23 cellular contexts compared by ENCODE assay signal in the genomic region with DNA sequence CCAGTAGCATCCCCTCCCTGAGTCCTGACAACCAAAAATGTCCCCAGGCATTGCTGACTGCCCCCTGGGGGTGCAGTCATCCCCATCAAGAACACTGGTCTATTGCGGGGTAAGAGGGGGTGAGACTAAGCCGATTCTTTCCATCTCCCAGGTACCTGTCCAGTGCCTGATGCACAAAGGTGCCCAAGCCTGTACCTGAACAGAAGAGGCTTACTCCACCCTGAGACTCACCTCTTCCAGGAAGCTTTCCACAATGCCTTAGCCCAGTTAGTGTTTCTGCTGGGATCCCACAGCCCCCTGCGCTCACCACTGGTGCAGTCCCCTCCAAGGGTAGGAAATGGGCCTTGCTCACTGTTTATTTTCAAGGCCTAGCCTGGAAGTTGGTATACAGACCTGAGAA. TPM values are rescaled to one million over a fixed set of nuclear protein-coding genes. Genes with fewer than 3 reads are reported as not detected.
DNase-seq lines count a peak whose midpoint lies in the region; ATAC-seq and TF ChIP-seq lines count a peak whose summit lies in the region.
"Had no signal": no experiment of that assay in that cellular context is flagged by ENCODE, and none has a peak within 500 bp of the region (broad histone marks: within the 10 kb centered on the region; RNA-seq: fewer than 3 reads in every experiment).

No MANE protein-coding gene starts in this region.

- no peaks in the 10 kb centered on the region for H3K9me2 ChIP-seq in DOHH2 (replicated peaks; ENCODE audit: control insufficient read depth, low read length)

- no peak for TF ChIP-seq CTCF in DOHH2 (IDR thresholded peaks at IDR 0.05; ENCODE audit: low read depth, low read length, poor library complexity, severe bottlenecking)
- no peak for TF ChIP-seq CTCF in neural progenitor cell (IDR thresholded peaks at IDR 0.05)

- H3K27ac ChIP-seq in DOHH2 (ENCODE audit: low read depth, low read length) (no peak overlapping the region), neural progenitor cell (no peak overlapping the region)
- H3K27ac ChIP-seq: SK-N-MC had no signal

- peaks cover 28% of the 10 kb centered on the region for H3K36me3 ChIP-seq in DOHH2 (ENCODE audit: control insufficient read depth, low read length)
- H3K36me3 ChIP-seq in neural progenitor cell, result no peaks in the 10 kb centered on the region

- H3K27me3 ChIP-seq in DOHH2 (ENCODE audit: control insufficient read depth, low read length) (no peaks in the 10 kb centered on the region), neural progenitor cell (no peaks in the 10 kb centered on the region)

- no peak overlapping the region for H3K9ac ChIP-seq in neural progenitor cell

- H3K4me3 Mint-ChIP-seq in central memory CD8-positive, alpha-beta T cell, result peak overlapping the region; percentile 49
- no peak overlapping the region for H3K4me3 Mint-ChIP-seq in neural progenitor cell

- H3K9me3 ChIP-seq in DOHH2 (ENCODE audit: control insufficient read depth, insufficient read depth, low read length) (no peaks in the 10 kb centered on the region), neural progenitor cell (ENCODE audit: low read depth) (no peaks in the 10 kb centered on the region)

- ATAC-seq in central memory CD8-positive, alpha-beta T cell (replicated peaks; ENCODE audit: extremely low read depth, poor library complexity, severe bottlenecking), result no peak
- ATAC-seq: PC-3, sciatic nerve had no signal

- no peaks in the 10 kb centered on the region for H3K9me3 Mint-ChIP-seq in central memory CD8-positive, alpha-beta T cell
- H3K9me3 Mint-ChIP-seq in neural progenitor cell, result no peaks in the 10 kb centered on the region

- no peak for TF ChIP-seq POLR2A in erythroblast (IDR thresholded peaks at IDR 0.05; ENCODE audit: low read length)

- peaks cover 6% of the 10 kb centered on the region; the same call in 1 of the 2 replicates for H3F3A ChIP-seq in DOHH2 (ENCODE audit: control insufficient read depth, insufficient read depth)
- H3F3A ChIP-seq in neural progenitor cell (ENCODE audit: low read depth), result peaks cover 36% of the 10 kb centered on the region

- H3K4me2 ChIP-seq in DOHH2 (ENCODE audit: low read length) (peak overlapping the region; percentile 31; the same call in 1 of the 2 replicates), neural progenitor cell (no peak overlapping the region)

- peak overlapping the region; percentile 69 for H3K27ac Mint-ChIP-seq in central memory CD8-positive, alpha-beta T cell (ENCODE audit: low read depth)
- peak overlapping the region; percentile 3 for H3K27ac Mint-ChIP-seq in neural progenitor cell

- H3K79me2 ChIP-seq in DOHH2 (ENCODE audit: control insufficient read depth, low read length) (peaks cover 87% of the 10 kb centered on the region), neural progenitor cell (ENCODE audit: low read depth) (peaks cover 47% of the 10 kb centered on the region)

- H3K4me1 ChIP-seq in DOHH2 (ENCODE audit: control insufficient read depth, low read length) (peaks cover 44% of the 10 kb centered on the region), neural progenitor cell (peaks cover 31% of the 10 kb centered on the region)

- DNase-seq in central memory CD8-positive, alpha-beta T cell (ENCODE audit: low spot score in 2 of 2), result no peak
- DNase-seq in neural progenitor cell (ENCODE audit: low spot score) (no peak), erythroblast (lab: John Stamatoyannopoulos, UW) (no peak), NCI-H1048 (lab: John Stamatoyannopoulos, UW) (no peak)
- DNase-seq in central memory CD4-positive, alpha-beta T cell, result no peak
- DNase-seq: activated CD4-positive, CD25-positive, alpha-beta regulatory T cell treated with anti-CD3 and anti-CD28 coated beads, Interleukin-2, amount 50 U/mL, for 72 hours; activated gamma-delta T cell; amniotic stem cell; DMS53; KBM-7; NCI-H1092; NCI-H2107; NCI-H524; PC-3; stimulated activated CD4-positive, alpha-beta T cell treated with anti-CD3 and anti-CD28 coated beads, Interleukin-1b, Interleukin-23, amount 100 ng/mL, for 48 hours; T-helper 9 cell had no signal

- H3K4me3 ChIP-seq in DOHH2 (ENCODE audit: low read length) (no peak overlapping the region), neural progenitor cell (no peak overlapping the region)
- H3K4me3 ChIP-seq: SK-N-MC had no signal

- no peaks in the 10 kb centered on the region for H3K27me3 Mint-ChIP-seq in central memory CD8-positive, alpha-beta T cell
- H3K27me3 Mint-ChIP-seq in neural progenitor cell (ENCODE audit: insufficient read depth, low read depth), result peaks cover 3% of the 10 kb centered on the region

- H4K20me1 ChIP-seq in DOHH2 (ENCODE audit: control insufficient read depth, insufficient read depth, low read depth, low read length) (peaks cover 6% of the 10 kb centered on the region; the same call in 1 of the 2 replicates), neural progenitor cell (ENCODE audit: low read depth) (peaks cover 64% of the 10 kb centered on the region)

- peaks cover 28% of the 10 kb centered on the region for H3K36me3 Mint-ChIP-seq in central memory CD8-positive, alpha-beta T cell (ENCODE audit: insufficient read depth)
- H3K36me3 Mint-ChIP-seq in neural progenitor cell, result peaks cover 3% of the 10 kb centered on the region

- peaks cover 88% of the 10 kb centered on the region for H3K4me1 Mint-ChIP-seq in central memory CD8-positive, alpha-beta T cell
- peaks cover 60% of the 10 kb centered on the region for H3K4me1 Mint-ChIP-seq in neural progenitor cell

- H2AFZ ChIP-seq in neural progenitor cell (replicated peaks), result no peak overlapping the region

RNA-seq across cellular contexts. Expression of a gene that starts 22.9 kb away (rescaled TPM):
- total RNA-seq in neural progenitor cell (ENCODE audit: low replicate concordance), result 31.7 and 59.5 TPM in 2 replicates

RNA-seq across cellular contexts. Expression of a gene that starts 50.8 kb away (rescaled TPM):
- total RNA-seq in neural progenitor cell (ENCODE audit: low replicate concordance), result 0.53 TPM in 1 of 2 replicates, not detected in the other
- total RNA-seq: fibroblast of villous mesenchyme, H4, PC-3 had no signal

RNA-seq across cellular contexts. Expression of a gene that starts 54.7 kb away (rescaled TPM):
- total RNA-seq in neural progenitor cell (ENCODE audit: low replicate concordance), result 22.2 and 26.2 TPM in 2 replicates

RNA-seq across cellular contexts. Expression of a gene that starts 54.8 kb away (rescaled TPM):
- total RNA-seq in neural progenitor cell (ENCODE audit: low replicate concordance), result 1.1 and 1.6 TPM in 2 replicates
- total RNA-seq: fibroblast of villous mesenchyme, H4, mucosa of gallbladder, omental fat pad, PC-3, sciatic nerve had no signal
